Comparison of ENCODE assay signal across 25 cellular contexts in the genomic region with DNA sequence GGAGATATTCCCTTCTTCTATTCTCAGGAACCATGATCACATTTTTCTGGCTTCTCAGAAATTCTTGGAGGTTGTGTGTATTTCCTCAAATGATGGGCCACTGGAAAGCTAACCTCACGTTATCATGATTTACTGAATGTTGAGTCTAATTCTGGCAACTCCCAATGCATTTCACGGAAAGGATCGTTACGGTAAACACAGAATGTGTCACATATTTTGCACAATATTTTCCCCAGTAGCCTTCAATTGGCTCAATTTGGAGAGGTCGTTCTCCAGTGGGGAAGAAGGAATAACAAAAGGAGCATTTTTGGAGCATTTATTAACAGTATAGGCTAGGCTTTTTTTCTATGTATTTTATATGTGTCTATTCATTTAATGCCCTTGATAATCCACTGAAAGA.
"Had no signal": no experiment of that assay in that cellular context is flagged by ENCODE, and none has a peak within 500 bp of the region (broad histone marks: within the 10 kb centered on the region; RNA-seq: fewer than 3 reads in every experiment).

No MANE protein-coding gene starts in this region.

- ATAC-seq: naive thymus-derived CD8-positive, alpha-beta T cell; natural killer cell treated with Interleukin-12 subunit alpha and Interleukin-12 subunit beta and Interleukin-15 and Interleukin-18, amount 100 ng/mL, for 72 hours; psoas muscle; right cardiac atrium; sciatic nerve; stimulated activated memory B cell treated with anti-CD40 and anti-IgM and Interleukin-4, amounts not matched to agents 10 μg/mL and 1 μg/mL and 100 μg/mL, for 72 hours; stimulated activated naive CD8-positive, alpha-beta T cell treated with anti-CD3 and anti-CD28 coated beads, Interleukin-15, amount 100 ng/mL, for 72 hours; stimulated activated naive CD8-positive, alpha-beta T cell treated with anti-CD3 and anti-CD28 coated beads, Interleukin-15, Interleukin-2, amounts not matched to agents 100 U/mL and 50 U/mL, for 24 hours; upper lobe of right lung had no signal

- DNase-seq: naive thymus-derived CD8-positive, alpha-beta T cell; nephron progenitor cell; nucleus accumbens; ovary; posterior cingulate gyrus; psoas muscle; right cardiac atrium; spleen; stimulated activated CD4-positive, alpha-beta T cell treated with anti-CD3 and anti-CD28 coated beads, Interleukin-12 subunit alpha, Interleukin-12 subunit beta, amount 100 ng/mL, for 4 hours; stimulated activated CD4-positive, alpha-beta T cell treated with anti-CD3 and anti-CD28 coated beads, Interleukin-1b, Interleukin-23, amount 100 ng/mL, for 48 hours; stimulated activated CD4-positive, alpha-beta T cell treated with anti-CD3 and anti-CD28 coated beads, Interleukin-4, amount 100 ng/mL, for 1 hour; stimulated activated CD4-positive, alpha-beta T cell treated with anti-CD3 and anti-CD28 coated beads, Interleukin-4, amount 100 ng/mL, for 4 hours; stimulated activated CD8-positive, alpha-beta memory T cell treated with anti-CD3 and anti-CD28 coated beads, Interleukin-4, amount 100 ng/mL, for 48 hours; stimulated activated naive CD4-positive, alpha-beta T cell; stimulated activated naive CD8-positive, alpha-beta T cell treated with anti-CD3 and anti-CD28 coated beads, Interleukin-15, amount 100 ng/mL, for 72 hours; stimulated activated naive CD8-positive, alpha-beta T cell treated with anti-CD3 and anti-CD28 coated beads, Interleukin-15, Interleukin-2, amounts not matched to agents 100 U/mL and 50 U/mL, for 24 hours; substantia nigra; testis; tibial artery; transverse colon; upper lobe of right lung; uterus had no signal
